In genomic region chr9:69391487-69391886, GRCh38 we compare ENCODE assay signal across 23 cellular contexts.
"Had no signal": no experiment of that assay in that cellular context is flagged by ENCODE, and none has a peak within 500 bp of the region (broad histone marks: within the 10 kb centered on the region; RNA-seq: fewer than 3 reads in every experiment).

No MANE protein-coding gene starts in this region.

- H3K9me3 ChIP-seq: pancreas, prostate gland, upper lobe of left lung, vagina had no signal

- H3K9me3 Mint-ChIP-seq: activated CD4-positive, alpha-beta memory T cell treated with anti-CD3 and anti-CD28 coated beads, Interleukin-2, amount 10 ng/mL, durations not matched to agents 7 days and 5 days; activated CD4-positive, alpha-beta T cell treated with anti-CD3 and anti-CD28 coated beads, Interleukin-2, amount 10 ng/mL, durations not matched to agents 7 days and 5 days; activated T-cell treated with anti-CD3 and anti-CD28 coated beads, Interleukin-2, amount 50 U/mL, for 4 hours; activated T-helper 17 cell treated with anti-CD3 and anti-CD28 coated beads, Interleukin-2, amount 50 U/mL, for 72 hours; effector memory CD8-positive, alpha-beta T cell; naive thymus-derived CD4-positive, alpha-beta T cell had no signal

- H3K36me3 Mint-ChIP-seq: mesothelial cell of epicardium; naive thymus-derived CD4-positive, alpha-beta T cell had no signal

- H3K4me3 Mint-ChIP-seq: activated CD4-positive, alpha-beta memory T cell treated with anti-CD3 and anti-CD28 coated beads, Interleukin-2, amount 10 ng/mL, durations not matched to agents 7 days and 5 days; activated CD4-positive, alpha-beta T cell treated with anti-CD3 and anti-CD28 coated beads, Interleukin-2, amount 10 ng/mL, durations not matched to agents 7 days and 5 days; activated T-cell treated with anti-CD3 and anti-CD28 coated beads, Interleukin-2, amount 50 U/mL, for 4 hours; activated T-helper 17 cell treated with anti-CD3 and anti-CD28 coated beads, Interleukin-2, amount 50 U/mL, for 72 hours; effector memory CD8-positive, alpha-beta T cell; mesothelial cell of epicardium; naive thymus-derived CD4-positive, alpha-beta T cell had no signal

- H3K36me3 ChIP-seq: pancreas, prostate gland had no signal

- H3K27me3 ChIP-seq: pancreas, upper lobe of left lung, vagina had no signal

- H3K27ac Mint-ChIP-seq: activated CD4-positive, alpha-beta memory T cell treated with anti-CD3 and anti-CD28 coated beads, Interleukin-2, amount 10 ng/mL, durations not matched to agents 7 days and 5 days; activated CD4-positive, alpha-beta T cell treated with anti-CD3 and anti-CD28 coated beads, Interleukin-2, amount 10 ng/mL, durations not matched to agents 7 days and 5 days; activated T-helper 17 cell treated with anti-CD3 and anti-CD28 coated beads, Interleukin-2, amount 50 U/mL, for 72 hours; effector memory CD8-positive, alpha-beta T cell; mesothelial cell of epicardium; naive thymus-derived CD4-positive, alpha-beta T cell had no signal

- H3K4me1 ChIP-seq: prostate gland, vagina had no signal

- ATAC-seq: activated T-cell treated with anti-CD3 and anti-CD28 coated beads, Interleukin-2, amount 50 U/mL, for 4 hours; activated T-helper 17 cell treated with anti-CD3 and anti-CD28 coated beads, Interleukin-2, amount 50 U/mL, for 72 hours; effector memory CD8-positive, alpha-beta T cell; naive thymus-derived CD4-positive, alpha-beta T cell had no signal

- H3K27ac ChIP-seq: pancreas, prostate gland, upper lobe of left lung, vagina had no signal

- H3K4me1 Mint-ChIP-seq: activated CD4-positive, alpha-beta memory T cell treated with anti-CD3 and anti-CD28 coated beads, Interleukin-2, amount 10 ng/mL, durations not matched to agents 7 days and 5 days; activated CD4-positive, alpha-beta T cell treated with anti-CD3 and anti-CD28 coated beads, Interleukin-2, amount 10 ng/mL, durations not matched to agents 7 days and 5 days; activated T-helper 17 cell treated with anti-CD3 and anti-CD28 coated beads, Interleukin-2, amount 50 U/mL, for 72 hours; mesothelial cell of epicardium; naive thymus-derived CD4-positive, alpha-beta T cell had no signal

- H3K4me3 ChIP-seq: pancreas, prostate gland, upper lobe of left lung, vagina had no signal

- FAIRE-seq: astrocyte, pancreas had no signal

- DNase-seq: activated CD4-positive, alpha-beta memory T cell treated with anti-CD3 and anti-CD28 coated beads, Interleukin-2, amount 10 ng/mL, durations not matched to agents 7 days and 5 days; activated CD4-positive, alpha-beta T cell treated with anti-CD3 and anti-CD28 coated beads for 1 hour; activated CD4-positive, alpha-beta T cell treated with anti-CD3 and anti-CD28 coated beads, Interleukin-2, amount 10 ng/mL, durations not matched to agents 7 days and 5 days; activated CD8-positive, alpha-beta memory T cell treated with anti-CD3 and anti-CD28 coated beads, Interleukin-2, amount 50 U/mL, for 48 hours; activated gamma-delta T cell treated with Interleukin-2 at 50 U/mL for 16 hours; activated naive CD4-positive, alpha-beta T cell treated with anti-CD3 and anti-CD28 coated beads, Interleukin-2, amount 50 U/mL, for 16 hours; activated T-cell treated with anti-CD3 and anti-CD28 coated beads, Interleukin-2, amount 50 U/mL, for 4 hours; amniotic stem cell; cerebellar nuclear complex; cortex of kidney; effector memory CD8-positive, alpha-beta T cell; erythroblast; naive thymus-derived CD4-positive, alpha-beta T cell; pancreas; stimulated activated CD4-positive, alpha-beta T cell treated with anti-CD3 and anti-CD28 coated beads, Interleukin-2, amount 100 ng/mL, for 48 hours; stimulated activated naive CD4-positive, alpha-beta T cell treated with Interleukin-2 at 50 U/mL for 16 hours; T-helper 2 cell had no signal
